Comparison of ENCODE assay signal across 1 cellular context in the genomic region with DNA sequence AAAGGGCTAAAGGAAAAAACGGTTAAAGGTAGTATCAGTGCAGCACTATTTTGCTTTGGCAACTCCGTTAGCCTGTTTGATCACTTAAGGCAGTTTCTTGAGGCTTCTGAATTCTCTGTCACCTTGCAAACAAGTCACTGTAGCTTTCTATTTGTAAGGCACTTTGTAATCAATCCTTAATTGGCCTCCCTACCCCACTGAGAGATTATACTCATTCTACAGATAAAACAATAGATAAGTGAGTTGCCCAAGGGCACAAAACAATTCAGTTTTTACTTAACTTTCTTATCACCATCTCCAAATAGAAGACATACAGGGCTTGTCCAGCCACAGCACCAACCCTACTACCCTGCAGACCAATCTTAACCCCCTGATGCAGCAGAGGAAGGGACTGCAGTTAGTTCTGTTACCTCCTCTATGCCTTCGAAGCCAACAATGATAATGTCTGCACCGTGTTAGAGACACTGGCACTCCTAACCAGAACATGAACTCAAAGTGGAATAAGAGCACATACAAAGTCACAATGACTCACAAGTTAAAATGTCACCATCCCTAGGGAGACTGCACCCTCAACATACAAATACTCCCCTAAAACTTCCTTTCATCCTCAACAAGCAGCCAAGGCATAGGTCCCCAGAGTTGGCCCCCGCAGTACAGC.
TF ChIP-seq lines count a peak whose summit lies in the region.

No MANE protein-coding gene starts in this region.

TF ChIP-seq in H1, 55 proteins besides CTCF, POLR2A, EP300 and RAD21:
- no peak for TF ChIP-seq ZNF274 (IDR thresholded peaks at IDR 0.05; ENCODE audit: borderline replicate concordance, extremely low read depth, low read length)
- no peak for TF ChIP-seq NANOG (IDR thresholded peaks at IDR 0.05; ENCODE audit: insufficient read depth, low read depth, low read length, poor library complexity, severe bottlenecking)
- TF ChIP-seq KDM4A (IDR thresholded peaks at IDR 0.05; ENCODE audit: low read depth, low read length, severe bottlenecking) = no peak
- TF ChIP-seq SP2 (IDR thresholded peaks at IDR 0.05; ENCODE audit: low read length) = no peak
- no peak for TF ChIP-seq ATF3 (IDR thresholded peaks at IDR 0.05; ENCODE audit: insufficient read depth, low read depth, low read length)
- no peak for TF ChIP-seq BRCA1 (IDR thresholded peaks at IDR 0.05; ENCODE audit: low read depth, low read length)
- TF ChIP-seq BCL11A (IDR thresholded peaks at IDR 0.05; ENCODE audit: low read depth in 2 of 2, low read length in 2 of 2) = no peak
- TF ChIP-seq SP4 (IDR thresholded peaks at IDR 0.05; ENCODE audit: low read length) = no peak
- TF ChIP-seq JUND (IDR thresholded peaks at IDR 0.05; ENCODE audit: low read length) = no peak
- TF ChIP-seq HDAC6 (IDR thresholded peaks at IDR 0.05; ENCODE audit: low read depth, low read length) = no peak
- no peak for TF ChIP-seq PHF8 (conservative IDR thresholded peaks at IDR 0.05; ENCODE audit: low read depth, low read length)
- no peak for TF ChIP-seq POLR2AphosphoS5 (IDR thresholded peaks at IDR 0.05; ENCODE audit: low read depth, low read length)
- TF ChIP-seq, protein P1, sequence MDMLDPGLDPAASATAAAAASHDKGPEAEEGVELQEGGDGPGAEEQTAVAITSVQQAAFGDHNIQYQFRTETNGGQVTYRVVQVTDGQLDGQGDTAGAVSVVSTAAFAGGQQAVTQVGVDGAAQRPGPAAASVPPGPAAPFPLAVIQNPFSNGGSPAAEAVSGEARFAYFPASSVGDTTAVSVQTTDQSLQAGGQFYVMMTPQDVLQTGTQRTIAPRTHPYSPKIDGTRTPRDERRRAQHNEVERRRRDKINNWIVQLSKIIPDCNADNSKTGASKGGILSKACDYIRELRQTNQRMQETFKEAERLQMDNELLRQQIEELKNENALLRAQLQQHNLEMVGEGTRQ (IDR thresholded peaks at IDR 0.05; ENCODE audit: low read length) = no peak
- TF ChIP-seq CREB1 (IDR thresholded peaks at IDR 0.05) = no peak
- TF ChIP-seq JUN (IDR thresholded peaks at IDR 0.05; ENCODE audit: low read depth, low read length) = no peak
- TF ChIP-seq GTF2F1 (IDR thresholded peaks at IDR 0.05; ENCODE audit: borderline replicate concordance, low read depth, low read length) = no peak
